In the genomic region with DNA sequence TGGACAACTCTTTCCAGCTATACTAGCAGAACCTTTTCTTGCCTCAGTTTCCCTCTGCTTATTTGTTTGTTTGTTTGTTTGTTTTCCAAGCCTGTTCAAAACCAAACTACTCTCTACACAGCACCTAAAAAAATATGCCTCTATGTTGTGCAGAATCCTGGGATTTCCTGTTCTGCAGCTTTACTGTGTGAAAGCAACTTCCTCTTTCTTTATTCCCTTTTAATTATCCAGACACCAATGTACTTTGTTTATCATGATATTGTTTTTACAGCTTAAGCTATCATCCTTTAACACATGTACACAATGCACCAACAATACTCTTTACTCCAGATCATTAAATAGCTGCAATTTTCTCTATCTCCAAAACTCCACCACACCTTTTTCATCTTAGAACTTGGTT, we compare ENCODE assay signal across 24 cellular contexts.
A peak's percentile ranks its signal among the peaks of the same experiment; 100 is the strongest.
DNase-seq lines count a peak whose midpoint lies in the region; ATAC-seq, FAIRE-seq and TF ChIP-seq lines count a peak whose summit lies in the region.
"Had no signal": no experiment of that assay in that cellular context is flagged by ENCODE, and none has a peak within 500 bp of the region (broad histone marks: within the 10 kb centered on the region; RNA-seq: fewer than 3 reads in every experiment).

No MANE protein-coding gene starts in this region.

- no peaks in the 10 kb centered on the region for H3K9me1 ChIP-seq in endothelial cell of umbilical vein (replicated peaks; ENCODE audit: control insufficient read depth, extremely low read depth, insufficient read depth, low read length)

- no peaks in the 10 kb centered on the region for H3K79me2 ChIP-seq in endothelial cell of umbilical vein (ENCODE audit: control insufficient read depth, insufficient read depth, low read length)

- no peak for FAIRE-seq in endothelial cell of umbilical vein (lab: Jason Lieb, UNC)
- FAIRE-seq: GM12892 had no signal

- TF ChIP-seq POLR2A in endothelial cell of umbilical vein (IDR thresholded peaks at IDR 0.05; ENCODE audit: low read depth, low read length) = no peak

- H3K4me2 ChIP-seq in endothelial cell of umbilical vein (ENCODE audit: insufficient read depth, low read length) = no peak overlapping the region
- H3K4me2 ChIP-seq: SK-N-SH had no signal

- H2AFZ ChIP-seq in endothelial cell of umbilical vein (ENCODE audit: low read depth, low read length) = no peak overlapping the region

- no peaks in the 10 kb centered on the region for H3K36me3 ChIP-seq in endothelial cell of umbilical vein (ENCODE audit: control insufficient read depth in 2 of 2, extremely low read depth in 1 of 2, insufficient read depth in 2 of 2, low read length in 2 of 2)
- H3K36me3 ChIP-seq: BE2C, HAP-1 had no signal

- no peak overlapping the region for H3K4me3 ChIP-seq in endothelial cell of umbilical vein (replicated peaks in 1 of 3; ENCODE audit: insufficient read depth in 1 of 3, low read depth in 1 of 3, low read length in 3 of 3)
- H3K4me3 ChIP-seq: HAP-1 had no signal

- intact Hi-C loops in endothelial cell of umbilical vein (cut with micrococcal nuclease) = no loop called here

- no peak overlapping the region for H3K27ac ChIP-seq in endothelial cell of umbilical vein (ENCODE audit: insufficient read depth, low read depth, low read length)

- POLR2A ChIA-PET in endothelial cell of umbilical vein (lab: Charles Lee) = no interaction called here

- no TSS peak for BruUV-seq in endothelial cell of umbilical vein (replicated peaks; lab: Mats Ljungman, UMichigan)

- no peak for TF ChIP-seq CTCF in endothelial cell of umbilical vein (IDR thresholded peaks at IDR 0.05; ENCODE audit: extremely low read depth in 1 of 2, insufficient read depth in 1 of 2, low read depth in 1 of 2, low read length in 2 of 2)

- peak; percentile 2 for DNase-seq in NOMO-1 treated with DMSO at 0.1 percent for 48 hours (lab: John Stamatoyannopoulos, UW; ENCODE audit: unreplicated experiment)
- DNase-seq in NOMO-1 treated with dmso at 0.1 percent for 144 hours (lab: John Stamatoyannopoulos, UW; ENCODE audit: unreplicated experiment) = no peak
- peak; percentile 3 for DNase-seq in NCI-H748 treated with DMSO at 0.1 percent for 48 hours (lab: John Stamatoyannopoulos, UW)
- DNase-seq in endothelial cell of umbilical vein (ENCODE audit: low read depth, low spot score) = peak; percentile 7
- no peak for DNase-seq in NCI-H187 treated with DMSO at 0.1 percent for 48 hours (lab: John Stamatoyannopoulos, UW)
- DNase-seq: 8988T, ACHN, BE2C, DMS153, DND-41, GOT3, HFFc6, KG1, NCI-H1105, NCI-H1436 treated with DMSO at 0.1 percent for 48 hours, NCI-H1930, NCI-H446, PC-3, SK-N-SH, SW 1271 had no signal

- CTCF ChIA-PET in endothelial cell of umbilical vein (lab: Charles Lee) = interaction anchor here (0.6 kb wide), 1 partner anchor 54 kb away, joined by 3 read pairs; no protein-coding TSS in a partner anchor

- H3K9ac ChIP-seq in endothelial cell of umbilical vein (replicated peaks; ENCODE audit: extremely low read depth, insufficient read depth, low read length) = no peak overlapping the region
- H3K9ac ChIP-seq: SK-N-SH had no signal

- no peaks in the 10 kb centered on the region for H3K4me1 ChIP-seq in endothelial cell of umbilical vein (ENCODE audit: control insufficient read depth, extremely low read depth, insufficient read depth, low read length)
- H3K4me1 ChIP-seq: BE2C, HAP-1 had no signal

- H3K27me3 ChIP-seq in endothelial cell of umbilical vein (ENCODE audit: control insufficient read depth in 2 of 2, insufficient read depth in 2 of 2, low read length in 2 of 2) = no peaks in the 10 kb centered on the region

- no peaks in the 10 kb centered on the region for H4K20me1 ChIP-seq in endothelial cell of umbilical vein (replicated peaks; ENCODE audit: control insufficient read depth, extremely low read depth, insufficient read depth, low read length)

- dilution Hi-C loops in endothelial cell of umbilical vein (cut with MboI; ENCODE audit: extremely low pct_ligation_motif_present, low sequenced_read_pairs) = no loop called here

- no peaks in the 10 kb centered on the region for H3K9me3 ChIP-seq in endothelial cell of umbilical vein (replicated peaks; ENCODE audit: control insufficient read depth, insufficient read depth, low read length)
- H3K9me3 ChIP-seq: BE2C, HAP-1, SK-N-SH had no signal

- no peak for ATAC-seq in GM18520 (IDR thresholded peaks at IDR 0.05; ENCODE audit: unreplicated experiment)
- ATAC-seq in HG03175 (IDR thresholded peaks at IDR 0.05; ENCODE audit: unreplicated experiment) = no peak
- ATAC-seq: PC-3 had no signal

TF ChIP-seq in endothelial cell of umbilical vein, 7 proteins besides CTCF, POLR2A, EP300 and RAD21:
- no peak for TF ChIP-seq MYC (IDR thresholded peaks at IDR 0.05; ENCODE audit: low read depth, low read length)
- no peak for TF ChIP-seq EZH2 (IDR thresholded peaks at IDR 0.05; ENCODE audit: borderline replicate concordance, low read depth, low read length, severe bottlenecking)
- TF ChIP-seq JUN (IDR thresholded peaks at IDR 0.05; ENCODE audit: borderline replicate concordance, insufficient read depth, insufficient read length, low read depth) = no peak
- TF ChIP-seq GATA2 (IDR thresholded peaks at IDR 0.05; ENCODE audit: insufficient read depth, insufficient read length, low read depth, low read length) = no peak
- no peak for TF ChIP-seq FOS (IDR thresholded peaks at IDR 0.05; ENCODE audit: borderline replicate concordance, insufficient read depth, low read length)
- TF ChIP-seq MAX (IDR thresholded peaks at IDR 0.05; ENCODE audit: insufficient read depth, insufficient read length) = no peak
- TF ChIP-seq POLR2AphosphoS5 (IDR thresholded peaks at IDR 0.05; ENCODE audit: insufficient read depth, low read depth, low read length) = no peak

Comparison
In these comparisons a context has a peak if more than half of its experiments do, and no peak if none do; other contexts are left out.
1. DNase-seq: peak in NOMO-1 treated with DMSO at 0.1 percent for 48 hours (single experiment), NCI-H748 treated with DMSO at 0.1 percent for 48 hours (single experiment) and endothelial cell of umbilical vein (single experiment); none in NOMO-1 treated with dmso at 0.1 percent for 144 hours (single experiment) and NCI-H187 treated with DMSO at 0.1 percent for 48 hours (single experiment).